In the genomic region with DNA sequence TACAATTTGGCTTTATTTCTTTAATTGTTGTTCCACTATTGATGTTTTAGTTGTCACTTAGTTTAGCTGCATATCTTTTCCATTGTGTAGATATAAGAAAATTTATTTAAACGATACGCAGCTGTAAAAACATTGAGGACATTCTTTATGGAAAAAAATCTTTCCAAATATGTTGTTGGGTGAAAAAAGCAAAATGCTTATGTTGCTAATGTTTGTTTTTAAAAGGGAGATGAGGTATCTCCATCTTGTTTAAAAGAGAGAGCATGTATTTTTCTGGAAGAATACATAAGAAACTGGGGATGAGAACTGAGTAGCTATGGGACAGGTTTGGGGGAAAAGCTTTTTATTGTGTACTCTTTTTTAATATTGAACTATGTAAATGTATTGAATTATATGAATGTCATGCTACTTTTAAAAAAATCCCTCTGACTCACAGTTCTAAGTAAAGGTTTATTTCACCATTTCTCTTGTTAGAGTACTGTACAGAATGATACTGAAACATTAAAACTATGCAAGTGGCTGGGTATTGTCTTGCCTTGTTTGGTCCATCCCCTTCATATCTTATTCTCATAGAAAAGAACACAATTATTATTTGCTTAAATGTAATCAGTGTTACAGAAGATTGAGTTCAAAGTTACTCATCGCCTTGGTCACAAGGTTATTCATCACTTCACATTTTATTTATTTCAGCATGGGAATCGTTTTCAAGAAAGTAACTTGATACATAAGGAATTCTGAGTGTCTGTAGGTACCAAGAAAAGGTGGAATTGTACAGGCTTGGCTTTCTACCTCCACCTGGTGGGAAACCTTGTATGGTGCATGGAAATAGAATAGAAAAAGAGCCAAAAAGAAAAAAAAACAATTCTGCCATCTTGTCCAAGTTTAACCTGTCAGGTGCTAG, we compare ENCODE assay signal across 9 cellular contexts.
DNase-seq lines count a peak whose midpoint lies in the region; ATAC-seq and TF ChIP-seq lines count a peak whose summit lies in the region.
"Had no signal": no experiment of that assay in that cellular context is flagged by ENCODE, and none has a peak within 500 bp of the region (broad histone marks: within the 10 kb centered on the region; RNA-seq: fewer than 3 reads in every experiment).

No MANE protein-coding gene starts in this region.

- H3K4me3 ChIP-seq in GM12865 (ENCODE audit: low read depth, low read length): no peak overlapping the region
- H3K4me3 ChIP-seq in colonic mucosa: no peak overlapping the region

- H3K9me3 ChIP-seq in colonic mucosa: no peaks in the 10 kb centered on the region

- peaks cover 45% of the 10 kb centered on the region for H3K36me3 Mint-ChIP-seq in osteocyte (ENCODE audit: unreplicated experiment)

- H3K27me3 ChIP-seq in colonic mucosa: no peaks in the 10 kb centered on the region

- peak overlapping the region; percentile 20 for H3K4me3 Mint-ChIP-seq in osteocyte (ENCODE audit: unreplicated experiment)
- H3K4me3 Mint-ChIP-seq: naive thymus-derived CD4-positive, alpha-beta T cell had no signal

- H3K4me1 Mint-ChIP-seq in osteocyte (ENCODE audit: unreplicated experiment): peaks cover 68% of the 10 kb centered on the region

- H3K9me3 Mint-ChIP-seq in osteocyte (ENCODE audit: unreplicated experiment): peaks cover 14% of the 10 kb centered on the region

- no peaks in the 10 kb centered on the region for H3K36me3 ChIP-seq in colonic mucosa

- ATAC-seq in HG02938 (IDR thresholded peaks at IDR 0.05; ENCODE audit: unreplicated experiment): no peak
- ATAC-seq: naive thymus-derived CD4-positive, alpha-beta T cell had no signal

- no peaks in the 10 kb centered on the region for H3K4me1 ChIP-seq in colonic mucosa

- TF ChIP-seq CTCF in GM12865 (IDR thresholded peaks at IDR 0.05; ENCODE audit: insufficient read depth, low read depth, low read length, missing control alignments) (peak; percentile 24), colonic mucosa (IDR thresholded peaks at IDR 0.05) (peak; percentile 25), osteocyte (IDR thresholded peaks at IDR 0.05) (peak; percentile 62)

- no peak overlapping the region for H3K27ac ChIP-seq in colonic mucosa

- DNase-seq in GM12865 (ENCODE audit: low read depth): peak; percentile 8
- peak; percentile 49 for DNase-seq in NCI-H146 (lab: John Stamatoyannopoulos, UW)
- no peak for DNase-seq in colonic mucosa
- no peak for DNase-seq in osteocyte (ENCODE audit: extremely low spot score, unreplicated experiment)
- no peak for DNase-seq in activated effector memory CD4-positive, alpha-beta T cell treated with Interleukin-2 at 50 U/mL for 16 hours
- no peak for DNase-seq in NCI-H1930 (lab: John Stamatoyannopoulos, UW)
- no peak for DNase-seq in stimulated activated CD4-positive, alpha-beta T cell treated with anti-CD3 and anti-CD28 coated beads, Interleukin-4, amount 100 ng/mL, for 4 hours

- H3K27me3 Mint-ChIP-seq in osteocyte (ENCODE audit: unreplicated experiment): no peaks in the 10 kb centered on the region
- H3K27me3 Mint-ChIP-seq: naive thymus-derived CD4-positive, alpha-beta T cell had no signal

- peak overlapping the region; percentile 79 for H3K27ac Mint-ChIP-seq in osteocyte (ENCODE audit: unreplicated experiment)
- H3K27ac Mint-ChIP-seq: naive thymus-derived CD4-positive, alpha-beta T cell had no signal

- intact Hi-C loops in colonic mucosa (cut with DNase I): no loop called here

- no peak overlapping the region for H3K9ac ChIP-seq in colonic mucosa (ENCODE audit: low read depth in 2 of 2, low read length in 2 of 2)

Comparison
In these comparisons a context has a peak if more than half of its experiments do, and no peak if none do; other contexts are left out.
1. DNase-seq: peak in GM12865 (single experiment) and NCI-H146 (single experiment); none in colonic mucosa (single experiment), osteocyte (single experiment), activated effector memory CD4-positive, alpha-beta T cell treated with Interleukin-2 at 50 U/mL for 16 hours (single experiment), NCI-H1930 (0 of 2) and stimulated activated CD4-positive, alpha-beta T cell treated with anti-CD3 and anti-CD28 coated beads, Interleukin-4, amount 100 ng/mL, for 4 hours (0 of 2).
2. Peak in every context shown above with its lines, with median percentiles within 50 percentile points of each other: CTCF ChIP-seq.